Comparison of ENCODE assay signal across 23 cellular contexts in genomic region chrX:1421433-1422134, GRCh38. TPM values are rescaled to one million over a fixed set of nuclear protein-coding genes. Genes with fewer than 3 reads are reported as not detected.
DNase-seq lines count a peak whose midpoint lies in the region; ATAC-seq and TF ChIP-seq lines count a peak whose summit lies in the region.
"Had no signal": no experiment of that assay in that cellular context is flagged by ENCODE, and none has a peak within 500 bp of the region (broad histone marks: within the 10 kb centered on the region; RNA-seq: fewer than 3 reads in every experiment).

No MANE protein-coding gene starts in this region.

- no peak overlapping the region for H3K4me3 Mint-ChIP-seq in mesothelial cell of epicardium
- H3K4me3 Mint-ChIP-seq: activated CD4-positive, alpha-beta T cell treated with anti-CD3 and anti-CD28 coated beads for 36 hours; CD8-positive, alpha-beta T cell; naive thymus-derived CD8-positive, alpha-beta T cell had no signal

- no peaks in the 10 kb centered on the region for H3K9me2 ChIP-seq in Karpas-422 (replicated peaks; ENCODE audit: insufficient read depth, low read length)

- H3K9ac ChIP-seq in Karpas-422 (ENCODE audit: low read length) = no peak overlapping the region

- no peak for TF ChIP-seq CTCF in fibroblast of mammary gland (conservative IDR thresholded peaks at IDR 0.05; ENCODE audit: control insufficient read depth, insufficient read depth, low read depth, low read length)
- TF ChIP-seq CTCF in suprapubic skin (IDR thresholded peaks at IDR 0.05) = no peak
- no peak for TF ChIP-seq CTCF in mesothelial cell of epicardium (IDR thresholded peaks at IDR 0.05; ENCODE audit: unreplicated experiment)

- intact Hi-C loops in Right ventricle myocardium superior (cut with DNase I) = no loop called here
- intact Hi-C loops in Right ventricle myocardium inferior (cut with DNase I) = no loop called here

- H3K4me1 ChIP-seq in Karpas-422 (ENCODE audit: low read length) (no peaks in the 10 kb centered on the region), suprapubic skin (no peaks in the 10 kb centered on the region)
- H3K4me1 ChIP-seq: gastroesophageal sphincter, transverse colon had no signal

- H3K4me3 ChIP-seq in Karpas-422 (ENCODE audit: low read length) = no peak overlapping the region
- no peak overlapping the region for H3K4me3 ChIP-seq in fibroblast of mammary gland (ENCODE audit: control insufficient read depth, low read depth, low read length)
- no peak overlapping the region for H3K4me3 ChIP-seq in suprapubic skin
- H3K4me3 ChIP-seq: gastroesophageal sphincter, ovary, transverse colon had no signal

- no peak overlapping the region for H3K4me2 ChIP-seq in Karpas-422 (ENCODE audit: low read depth, low read length, poor library complexity, severe bottlenecking)

- H3K79me2 ChIP-seq in Karpas-422 (ENCODE audit: low read length) = no peaks in the 10 kb centered on the region

- H3K27me3 ChIP-seq in Karpas-422 (ENCODE audit: low read length) = no peaks in the 10 kb centered on the region
- no peaks in the 10 kb centered on the region for H3K27me3 ChIP-seq in suprapubic skin
- H3K27me3 ChIP-seq: gastroesophageal sphincter, ovary, transverse colon had no signal

- ATAC-seq in Right ventricle myocardium superior (ENCODE audit: poor library complexity) (no peak), Right ventricle myocardium inferior (no peak), GM18511 (IDR thresholded peaks at IDR 0.05; ENCODE audit: unreplicated experiment) (no peak)
- ATAC-seq: activated CD4-positive, alpha-beta T cell treated with anti-CD3 and anti-CD28 coated beads for 36 hours; CD8-positive, alpha-beta T cell; esophagus mucosa; gastroesophageal sphincter; naive thymus-derived CD8-positive, alpha-beta T cell; stimulated activated naive CD8-positive, alpha-beta T cell treated with anti-CD3 and anti-CD28 coated beads, Interleukin-15, Interleukin-2, amounts not matched to agents 100 U/mL and 50 U/mL, for 24 hours had no signal

- TF ChIP-seq POLR2A in suprapubic skin (IDR thresholded peaks at IDR 0.05) = no peak

- no peak overlapping the region for H2AFZ ChIP-seq in Karpas-422 (ENCODE audit: low read length)

- H4K20me1 ChIP-seq in Karpas-422 (ENCODE audit: insufficient read depth, low read depth, low read length) = no peaks in the 10 kb centered on the region

- H3K27me3 Mint-ChIP-seq in mesothelial cell of epicardium (ENCODE audit: low read depth) = no peaks in the 10 kb centered on the region
- H3K27me3 Mint-ChIP-seq: activated CD4-positive, alpha-beta T cell treated with anti-CD3 and anti-CD28 coated beads for 36 hours; naive thymus-derived CD8-positive, alpha-beta T cell had no signal

- H3K27ac ChIP-seq in Karpas-422 (ENCODE audit: low read length) (no peak overlapping the region), suprapubic skin (no peak overlapping the region)
- H3K27ac ChIP-seq: gastroesophageal sphincter, ovary, transverse colon had no signal

- no peak overlapping the region for H3K27ac Mint-ChIP-seq in mesothelial cell of epicardium
- H3K27ac Mint-ChIP-seq: activated CD4-positive, alpha-beta T cell treated with anti-CD3 and anti-CD28 coated beads for 36 hours; CD8-positive, alpha-beta T cell had no signal

- H3K9me3 ChIP-seq in Karpas-422 (ENCODE audit: low read length) (peaks cover 4% of the 10 kb centered on the region), suprapubic skin (no peaks in the 10 kb centered on the region)

- peaks cover 56% of the 10 kb centered on the region for H3K36me3 Mint-ChIP-seq in mesothelial cell of epicardium

- DNase-seq in Right ventricle myocardium superior (peak; percentile 8), Right ventricle myocardium inferior (ENCODE audit: missing footprints) (no peak), Karpas-422 (peak; percentile 49), fibroblast of mammary gland (ENCODE audit: low read depth) (peak; percentile 12), suprapubic skin (ENCODE audit: low spot score in 2 of 2) (peak; percentile 24 to 34), HT-29 (ENCODE audit: low spot score) (no peak), mesothelial cell of epicardium (ENCODE audit: low spot score in 2 of 2, unreplicated experiment in 2 of 2) (no peak)
- DNase-seq: activated CD4-positive, alpha-beta T cell treated with anti-CD3 and anti-CD28 coated beads for 36 hours; activated CD8-positive, alpha-beta memory T cell treated with anti-CD3 and anti-CD28 coated beads, Interleukin-2, amount 50 U/mL, for 48 hours; CD8-positive, alpha-beta T cell; DMS79; effector CD4-positive, alpha-beta T cell; mesenchymal stem cell; NCI-H1417; NCI-H2107; NCI-H510A; stimulated activated naive CD8-positive, alpha-beta T cell treated with anti-CD3 and anti-CD28 coated beads, Interleukin-15, Interleukin-2, amounts not matched to agents 100 U/mL and 50 U/mL, for 24 hours; transverse colon had no signal

- WGBS in suprapubic skin = 96% methylated on average over 19 of the region's 19 CpGs

- no peaks in the 10 kb centered on the region for H3K4me1 Mint-ChIP-seq in mesothelial cell of epicardium
- H3K4me1 Mint-ChIP-seq: activated CD4-positive, alpha-beta T cell treated with anti-CD3 and anti-CD28 coated beads for 36 hours had no signal

- H3K9me3 Mint-ChIP-seq in mesothelial cell of epicardium = peaks cover 26% of the 10 kb centered on the region

- TF ChIP-seq EP300 in suprapubic skin (IDR thresholded peaks at IDR 0.05) = no peak

- H3K36me3 ChIP-seq in Karpas-422 (ENCODE audit: insufficient read depth, low read length) (peaks cover 75% of the 10 kb centered on the region), suprapubic skin (peaks cover 65% of the 10 kb centered on the region)
- H3K36me3 ChIP-seq: ovary had no signal

RNA-seq across cellular contexts. Expression of gene SLC25A6, which starts 29.7 kb away (rescaled TPM):
- total RNA-seq in Right ventricle myocardium superior (141 TPM), Right ventricle myocardium inferior (145 TPM), suprapubic skin (100 to 1,000 TPM; 250 to 408 (median 336) TPM), mesothelial cell of epicardium (453 to 469 TPM (median 460 TPM) in 3 replicates)
- total RNA-seq in Karpas-422 (2014; rRNA removed; shearing (Covaris generic); ENCODE audit: low replicate concordance) = 209 and 367 TPM in 2 replicates
- 299 and 300 TPM in 2 replicates for total RNA-seq in HT-29 (2014; rRNA removed; shearing (Covaris generic))

RNA-seq across cellular contexts. Expression of gene ASMTL, which starts 31.1 kb away (rescaled TPM):
- 31.8 TPM for total RNA-seq in Right ventricle myocardium superior
- total RNA-seq in Right ventricle myocardium inferior = 33.1 TPM
- total RNA-seq in Karpas-422 (2014; rRNA removed; shearing (Covaris generic); ENCODE audit: low replicate concordance) = 18.4 and 51.0 TPM in 2 replicates
- 10 to 100 TPM; 19.4 to 27.7 (median 24.4) TPM for total RNA-seq in suprapubic skin
- total RNA-seq in HT-29 (2014; rRNA removed; shearing (Covaris generic)) = 11.6 and 15.2 TPM in 2 replicates
- total RNA-seq in mesothelial cell of epicardium = 30.1 to 31.9 TPM (median 31.2 TPM) in 3 replicates

Comparison
In these comparisons a context has a peak if more than half of its experiments do, and no peak if none do; other contexts are left out.
1. DNase-seq: peak in Right ventricle myocardium superior (single experiment), Karpas-422 (single experiment), fibroblast of mammary gland (single experiment) and suprapubic skin (2 of 2); none in Right ventricle myocardium inferior (single experiment), HT-29 (single experiment) and mesothelial cell of epicardium (0 of 2).